ENCODE assay signal across 28 cellular contexts in genomic region chr9:125611366-125611765, GRCh38.
"Had no signal": no experiment of that assay in that cellular context is flagged by ENCODE, and none has a peak within 500 bp of the region (broad histone marks: within the 10 kb centered on the region; RNA-seq: fewer than 3 reads in every experiment).

No MANE protein-coding gene starts in this region.

- FAIRE-seq: colon, endometrium, endothelial cell of umbilical vein, frontal cortex had no signal

- ATAC-seq: effector memory CD8-positive, alpha-beta T cell; esophagus mucosa; foreskin keratinocyte; gastrocnemius medialis; gastroesophageal sphincter; heart left ventricle; heart right ventricle had no signal

- H3K27me3 ChIP-seq: colonic mucosa, dorsolateral prefrontal cortex, esophagus muscularis mucosa, esophagus squamous epithelium, foreskin keratinocyte, gastrocnemius medialis, gastroesophageal sphincter, heart left ventricle, heart right ventricle had no signal

- H3K4me3 ChIP-seq: colonic mucosa, coronary artery, dorsolateral prefrontal cortex, esophagus muscularis mucosa, esophagus squamous epithelium, gastrocnemius medialis, gastroesophageal sphincter, heart left ventricle, heart right ventricle had no signal

- H3K4me1 ChIP-seq: colonic mucosa, esophagus squamous epithelium, foreskin keratinocyte had no signal

- DNase-seq: colonic mucosa; cortex of kidney; dermis blood vessel endothelial cell; dorsolateral prefrontal cortex; effector CD4-positive, alpha-beta T cell; effector CD8-positive, alpha-beta T cell; effector memory CD4-positive, alpha-beta T cell; effector memory CD8-positive, alpha-beta T cell; endodermal cell; erythroblast; esophagus squamous epithelium; foreskin fibroblast; foreskin keratinocyte; foreskin melanocyte; gastrocnemius medialis; glutamatergic neuron; head of caudate nucleus; heart left ventricle; heart right ventricle had no signal

- H3K9me3 ChIP-seq: colonic mucosa, esophagus muscularis mucosa, esophagus squamous epithelium, gastrocnemius medialis, gastroesophageal sphincter, heart left ventricle had no signal

- H3K36me3 ChIP-seq: colonic mucosa, esophagus muscularis mucosa, esophagus squamous epithelium, gastrocnemius medialis, gastroesophageal sphincter, heart left ventricle, heart right ventricle had no signal

- H3K27ac ChIP-seq: colonic mucosa, coronary artery, dorsolateral prefrontal cortex, epithelial cell of prostate, esophagus muscularis mucosa, esophagus squamous epithelium, foreskin keratinocyte, gastrocnemius medialis, gastroesophageal sphincter, heart left ventricle, heart right ventricle had no signal
